1 cellular context compared by ENCODE assay signal in the genomic region with DNA sequence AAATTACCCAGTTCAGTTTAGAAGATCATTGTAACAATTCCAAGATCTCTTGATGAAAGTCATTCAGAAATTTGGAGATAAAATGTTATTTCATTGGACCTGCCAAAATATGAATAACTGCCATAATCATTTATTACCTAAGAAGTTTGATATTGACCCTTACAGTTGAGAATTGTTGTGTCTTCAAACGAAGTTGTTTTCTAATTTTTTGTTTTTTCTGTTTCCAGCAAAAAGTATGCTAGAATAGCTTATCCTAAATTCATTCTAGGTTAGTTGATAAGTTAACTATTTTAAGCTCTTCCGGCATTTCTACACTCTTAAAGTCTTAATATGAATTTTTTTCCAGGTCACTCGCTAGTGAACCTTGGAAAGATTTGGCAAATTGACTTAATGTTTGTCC.
TF ChIP-seq lines count a peak whose summit lies in the region.

No MANE protein-coding gene starts in this region.

TF ChIP-seq in GM12878, 131 proteins besides CTCF, POLR2A, EP300 and RAD21 (continued from another document):
- TF ChIP-seq, protein P1, sequence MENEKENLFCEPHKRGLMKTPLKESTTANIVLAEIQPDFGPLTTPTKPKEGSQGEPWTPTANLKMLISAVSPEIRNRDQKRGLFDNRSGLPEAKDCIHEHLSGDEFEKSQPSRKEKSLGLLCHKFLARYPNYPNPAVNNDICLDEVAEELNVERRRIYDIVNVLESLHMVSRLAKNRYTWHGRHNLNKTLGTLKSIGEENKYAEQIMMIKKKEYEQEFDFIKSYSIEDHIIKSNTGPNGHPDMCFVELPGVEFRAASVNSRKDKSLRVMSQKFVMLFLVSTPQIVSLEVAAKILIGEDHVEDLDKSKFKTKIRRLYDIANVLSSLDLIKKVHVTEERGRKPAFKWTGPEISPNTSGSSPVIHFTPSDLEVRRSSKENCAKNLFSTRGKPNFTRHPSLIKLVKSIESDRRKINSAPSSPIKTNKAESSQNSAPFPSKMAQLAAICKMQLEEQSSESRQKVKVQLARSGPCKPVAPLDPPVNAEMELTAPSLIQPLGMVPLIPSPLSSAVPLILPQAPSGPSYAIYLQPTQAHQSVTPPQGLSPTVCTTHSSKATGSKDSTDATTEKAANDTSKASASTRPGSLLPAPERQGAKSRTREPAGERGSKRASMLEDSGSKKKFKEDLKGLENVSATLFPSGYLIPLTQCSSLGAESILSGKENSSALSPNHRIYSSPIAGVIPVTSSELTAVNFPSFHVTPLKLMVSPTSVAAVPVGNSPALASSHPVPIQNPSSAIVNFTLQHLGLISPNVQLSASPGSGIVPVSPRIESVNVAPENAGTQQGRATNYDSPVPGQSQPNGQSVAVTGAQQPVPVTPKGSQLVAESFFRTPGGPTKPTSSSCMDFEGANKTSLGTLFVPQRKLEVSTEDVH (IDR thresholded peaks at IDR 0.05; ENCODE audit: low read depth, partially characterized antibody): no peak
- TF ChIP-seq POLR2AphosphoS5 (IDR thresholded peaks at IDR 0.05; ENCODE audit: low read length) (no peak), RB1 (IDR thresholded peaks at IDR 0.05; ENCODE audit: borderline replicate concordance) (no peak; the same call in 1 of the 2 replicates), IKZF2 (IDR thresholded peaks at IDR 0.05) (no peak)
